ENCODE assay signal across 16 cellular contexts in genomic region chrX:15616531-15616930, GRCh38. TPM values are rescaled to one million over a fixed set of nuclear protein-coding genes. Genes with fewer than 3 reads are reported as not detected.
"Had no signal": no experiment of that assay in that cellular context is flagged by ENCODE, and none has a peak within 500 bp of the region (broad histone marks: within the 10 kb centered on the region; RNA-seq: fewer than 3 reads in every experiment).

No MANE protein-coding gene starts in this region.

- H3K27ac Mint-ChIP-seq: activated B cell treated with CpG ODN at 0.5 μM for 24 hours; activated CD4-positive, alpha-beta T cell treated with anti-CD3 and anti-CD28 coated beads, Interleukin-2, amount 10 ng/mL, durations not matched to agents 7 days and 5 days; activated naive CD8-positive, alpha-beta T cell treated with anti-CD3 and anti-CD28 coated beads, Interleukin-2, amount 10 ng/mL, durations not matched to agents 7 days and 5 days; natural killer cell treated with Interleukin-12 subunit alpha and Interleukin-12 subunit beta and Interleukin-15 and Interleukin-18, amount 100 ng/mL, for 72 hours had no signal

- H3K36me3 ChIP-seq: prostate gland, right lobe of liver, SJCRH30 had no signal

- H3K27ac ChIP-seq: prostate gland, right lobe of liver, SJCRH30 had no signal

- H3K27me3 ChIP-seq: right lobe of liver, SJCRH30 had no signal

- H3K4me3 ChIP-seq: prostate gland, right lobe of liver, SJCRH30 had no signal

- H3K36me3 Mint-ChIP-seq: activated naive CD8-positive, alpha-beta T cell treated with anti-CD3 and anti-CD28 coated beads, Interleukin-2, amount 10 ng/mL, durations not matched to agents 7 days and 5 days; natural killer cell treated with Interleukin-12 subunit alpha and Interleukin-12 subunit beta and Interleukin-15 and Interleukin-18, amount 100 ng/mL, for 72 hours had no signal

- H3K9me3 Mint-ChIP-seq: activated B cell treated with CpG ODN at 0.5 μM for 24 hours; activated CD4-positive, alpha-beta T cell treated with anti-CD3 and anti-CD28 coated beads, Interleukin-2, amount 10 ng/mL, durations not matched to agents 7 days and 5 days; activated naive CD8-positive, alpha-beta T cell treated with anti-CD3 and anti-CD28 coated beads, Interleukin-2, amount 10 ng/mL, durations not matched to agents 7 days and 5 days; natural killer cell treated with Interleukin-12 subunit alpha and Interleukin-12 subunit beta and Interleukin-15 and Interleukin-18, amount 100 ng/mL, for 72 hours had no signal

- DNase-seq: activated B cell treated with CpG ODN at 0.5 μM for 24 hours; activated CD4-positive, alpha-beta T cell treated with anti-CD3 and anti-CD28 coated beads, Interleukin-2, amount 10 ng/mL, durations not matched to agents 7 days and 5 days; activated CD8-positive, alpha-beta memory T cell treated with anti-CD3 and anti-CD28 coated beads for 24 hours; activated naive CD4-positive, alpha-beta T cell; activated naive CD8-positive, alpha-beta T cell treated with anti-CD3 and anti-CD28 coated beads, Interleukin-2, amount 10 ng/mL, durations not matched to agents 7 days and 5 days; anterior cingulate cortex; foreskin melanocyte; head of caudate nucleus; mesendoderm; right lobe of liver; SJCRH30; stimulated activated CD4-positive, alpha-beta T cell treated with anti-CD3 and anti-CD28 coated beads, Interleukin-1b, Interleukin-23, amount 100 ng/mL, for 48 hours; T-helper 2 cell had no signal

- H3K9me3 ChIP-seq: prostate gland, right lobe of liver, SJCRH30 had no signal

- H3K4me3 Mint-ChIP-seq: activated B cell treated with CpG ODN at 0.5 μM for 24 hours; activated CD4-positive, alpha-beta T cell treated with anti-CD3 and anti-CD28 coated beads, Interleukin-2, amount 10 ng/mL, durations not matched to agents 7 days and 5 days; activated naive CD8-positive, alpha-beta T cell treated with anti-CD3 and anti-CD28 coated beads, Interleukin-2, amount 10 ng/mL, durations not matched to agents 7 days and 5 days; natural killer cell treated with Interleukin-12 subunit alpha and Interleukin-12 subunit beta and Interleukin-15 and Interleukin-18, amount 100 ng/mL, for 72 hours had no signal

- H3K4me1 Mint-ChIP-seq: activated B cell treated with CpG ODN at 0.5 μM for 24 hours; activated CD4-positive, alpha-beta T cell treated with anti-CD3 and anti-CD28 coated beads, Interleukin-2, amount 10 ng/mL, durations not matched to agents 7 days and 5 days; activated naive CD8-positive, alpha-beta T cell treated with anti-CD3 and anti-CD28 coated beads, Interleukin-2, amount 10 ng/mL, durations not matched to agents 7 days and 5 days had no signal

- H3K4me1 ChIP-seq: prostate gland, right lobe of liver, SJCRH30 had no signal

RNA-seq across cellular contexts. Expression of gene ACE2, which starts 15.8 kb away (rescaled TPM):
- total RNA-seq: activated B cell treated with CpG ODN at 0.5 μM for 24 hours; activated CD4-positive, alpha-beta T cell treated with anti-CD3 and anti-CD28 coated beads, Interleukin-2, amount 10 ng/mL, durations not matched to agents 7 days and 5 days; activated naive CD8-positive, alpha-beta T cell treated with anti-CD3 and anti-CD28 coated beads, Interleukin-2, amount 10 ng/mL, durations not matched to agents 7 days and 5 days; bronchial epithelial cell; natural killer cell treated with Interleukin-12 subunit alpha and Interleukin-12 subunit beta and Interleukin-15 and Interleukin-18, amount 100 ng/mL, for 72 hours had no signal

RNA-seq across cellular contexts. Expression of gene CLTRN, which starts 48.1 kb away (rescaled TPM):
- total RNA-seq: natural killer cell treated with Interleukin-12 subunit alpha and Interleukin-12 subunit beta and Interleukin-15 and Interleukin-18, amount 100 ng/mL, for 72 hours had no signal
